ENCODE assay signal across 29 cellular contexts in genomic region chr12:22299294-22299912, GRCh38. TPM values are rescaled to one million over a fixed set of nuclear protein-coding genes. Genes with fewer than 3 reads are reported as not detected.
DNase-seq lines count a peak whose midpoint lies in the region; ATAC-seq and TF ChIP-seq lines count a peak whose summit lies in the region.
"Had no signal": no experiment of that assay in that cellular context is flagged by ENCODE, and none has a peak within 500 bp of the region (broad histone marks: within the 10 kb centered on the region; RNA-seq: fewer than 3 reads in every experiment).

No MANE protein-coding gene starts in this region.

- H3K27me3 Mint-ChIP-seq in neural progenitor cell (ENCODE audit: insufficient read depth, low read depth): peaks cover 2% of the 10 kb centered on the region
- H3K27me3 Mint-ChIP-seq: central memory CD8-positive, alpha-beta T cell; stimulated activated memory B cell treated with anti-CD40 and anti-IgM and Interleukin-4, amounts not matched to agents 10 μg/mL and 1 μg/mL and 100 μg/mL, for 72 hours had no signal

- H4K20me1 ChIP-seq in neural progenitor cell (ENCODE audit: low read depth) (no peaks in the 10 kb centered on the region), hepatocyte (ENCODE audit: insufficient read depth, poor library complexity, severe bottlenecking) (no peaks in the 10 kb centered on the region)
- H4K20me1 ChIP-seq: BLaER1 treated with 17β-estradiol and CSF1 and Interleukin-3, amounts not matched to agents 10 nM and 100 nM had no signal

- H3K9ac ChIP-seq in neural progenitor cell: no peak overlapping the region
- H3K9ac ChIP-seq: BLaER1 treated with 17β-estradiol and CSF1 and Interleukin-3, amounts not matched to agents 10 nM and 100 nM had no signal

- no peaks in the 10 kb centered on the region for H3K4me1 ChIP-seq in neural progenitor cell
- H3K4me1 ChIP-seq in hepatocyte (ENCODE audit: insufficient read depth): no peaks in the 10 kb centered on the region
- H3K4me1 ChIP-seq: BLaER1 treated with 17β-estradiol and CSF1 and Interleukin-3, amounts not matched to agents 10 nM and 100 nM; Caco-2; lower lobe of right lung; psoas muscle; suprapubic skin had no signal

- TF ChIP-seq CTCF in neural progenitor cell (IDR thresholded peaks at IDR 0.05) (no peak), hepatocyte (IDR thresholded peaks at IDR 0.05; ENCODE audit: poor library complexity) (no peak)

- H3K36me3 Mint-ChIP-seq in neural progenitor cell: peaks cover 23% of the 10 kb centered on the region
- H3K36me3 Mint-ChIP-seq: stimulated activated memory B cell treated with anti-CD40 and anti-IgM and Interleukin-4, amounts not matched to agents 10 μg/mL and 1 μg/mL and 100 μg/mL, for 72 hours had no signal

- H3K9me3 ChIP-seq in neural progenitor cell (ENCODE audit: low read depth) (peaks cover 31% of the 10 kb centered on the region), hepatocyte (ENCODE audit: low read depth) (peaks cover 14% of the 10 kb centered on the region)
- H3K9me3 ChIP-seq: psoas muscle, suprapubic skin had no signal

- H2AFZ ChIP-seq in neural progenitor cell (replicated peaks) (no peak overlapping the region), hepatocyte (no peak overlapping the region)

- H3K27me3 ChIP-seq in neural progenitor cell (no peaks in the 10 kb centered on the region), hepatocyte (no peaks in the 10 kb centered on the region)
- H3K27me3 ChIP-seq: BLaER1 treated with 17β-estradiol and CSF1 and Interleukin-3, amounts not matched to agents 10 nM and 100 nM; suprapubic skin had no signal

- H3K4me2 ChIP-seq in neural progenitor cell (no peak overlapping the region), hepatocyte (no peak overlapping the region)
- H3K4me2 ChIP-seq: BLaER1 treated with 17β-estradiol and CSF1 and Interleukin-3, amounts not matched to agents 10 nM and 100 nM had no signal

- H3K79me2 ChIP-seq in neural progenitor cell (ENCODE audit: low read depth): no peaks in the 10 kb centered on the region
- no peaks in the 10 kb centered on the region for H3K79me2 ChIP-seq in hepatocyte

- no peak overlapping the region for H3K27ac Mint-ChIP-seq in neural progenitor cell
- H3K27ac Mint-ChIP-seq: activated naive CD8-positive, alpha-beta T cell treated with anti-CD3 and anti-CD28 coated beads for 36 hours; activated T-helper 2 cell treated with anti-CD3 and anti-CD28 coated beads, Interferon-gamma antibody, Interleukin-2, Interleukin-4, amounts not matched to agents 10 μg/mL and 5 μg/mL and 100 μg/mL, durations not matched to agents 14 hours and 24 hours and 36 hours; stimulated activated memory B cell treated with anti-CD40 and anti-IgM and Interleukin-4, amounts not matched to agents 10 μg/mL and 1 μg/mL and 100 μg/mL, for 72 hours had no signal

- no peak overlapping the region for H3K27ac ChIP-seq in neural progenitor cell
- no peak overlapping the region for H3K27ac ChIP-seq in hepatocyte
- H3K27ac ChIP-seq: BLaER1 treated with 17β-estradiol and CSF1 and Interleukin-3, amounts not matched to agents 10 nM and 100 nM; lower lobe of right lung; psoas muscle; skin epidermis; suprapubic skin; VCaP had no signal

- DNase-seq in NCI-H2171 treated with DMSO at 0.1 percent for 48 hours (lab: John Stamatoyannopoulos, UW) (peak; percentile 3), NCI-H2171 (lab: John Stamatoyannopoulos, UW) (no peak), M059J (ENCODE audit: low read depth) (peak; percentile 27), RPMI7951 (ENCODE audit: low read depth) (peak; percentile 36), neural progenitor cell (ENCODE audit: low spot score) (peak; percentile 33), hepatocyte (ENCODE audit: low spot score) (no peak)
- no peak for DNase-seq in activated CD4-positive, CD25-positive, alpha-beta regulatory T cell (lab: John Stamatoyannopoulos, UW)
- DNase-seq: activated CD4-positive, alpha-beta T cell treated with anti-CD3 and anti-CD28 coated beads, Interleukin-2, amount 50 U/mL, for 48 hours; activated CD8-positive, alpha-beta memory T cell treated with anti-CD3 and anti-CD28 coated beads, Interleukin-2, amount 50 U/mL, for 48 hours; activated naive CD8-positive, alpha-beta T cell treated with anti-CD3 and anti-CD28 coated beads for 36 hours; EL; foreskin melanocyte; GOT3; hypothalamus; islet precursor cell; lower lobe of right lung; NCI-H1048; NCI-H748 treated with DMSO at 0.1 percent for 48 hours; psoas muscle; T-helper 2 cell had no signal

- H3K4me3 Mint-ChIP-seq in neural progenitor cell: no peak overlapping the region
- H3K4me3 Mint-ChIP-seq: activated naive CD8-positive, alpha-beta T cell treated with anti-CD3 and anti-CD28 coated beads for 36 hours; central memory CD8-positive, alpha-beta T cell; stimulated activated memory B cell treated with anti-CD40 and anti-IgM and Interleukin-4, amounts not matched to agents 10 μg/mL and 1 μg/mL and 100 μg/mL, for 72 hours had no signal

- H3K36me3 ChIP-seq in neural progenitor cell (peaks cover 14% of the 10 kb centered on the region), hepatocyte (replicated peaks; ENCODE audit: insufficient read depth, low read depth) (no peaks in the 10 kb centered on the region)
- H3K36me3 ChIP-seq: BLaER1 treated with 17β-estradiol and CSF1 and Interleukin-3, amounts not matched to agents 10 nM and 100 nM; lower lobe of right lung; suprapubic skin had no signal

- no peak for ATAC-seq in GM21381 (IDR thresholded peaks at IDR 0.05; ENCODE audit: unreplicated experiment)
- ATAC-seq: lower lobe of right lung; psoas muscle; stimulated activated memory B cell treated with anti-CD40 and anti-IgM and Interleukin-4, amounts not matched to agents 10 μg/mL and 1 μg/mL and 100 μg/mL, for 72 hours had no signal

- no peaks in the 10 kb centered on the region for H3K9me2 ChIP-seq in hepatocyte (replicated peaks; ENCODE audit: insufficient read depth)

- no peak overlapping the region for H3K4me3 ChIP-seq in neural progenitor cell
- H3K4me3 ChIP-seq in hepatocyte: no peak overlapping the region
- H3K4me3 ChIP-seq: BLaER1 treated with 17β-estradiol and CSF1 and Interleukin-3, amounts not matched to agents 10 nM and 100 nM; lower lobe of right lung; psoas muscle; skin epidermis; suprapubic skin had no signal

- no peaks in the 10 kb centered on the region for H3F3A ChIP-seq in neural progenitor cell (ENCODE audit: low read depth)

- H3K4me1 Mint-ChIP-seq in neural progenitor cell: no peaks in the 10 kb centered on the region
- H3K4me1 Mint-ChIP-seq: activated naive CD8-positive, alpha-beta T cell treated with anti-CD3 and anti-CD28 coated beads for 36 hours; central memory CD8-positive, alpha-beta T cell; stimulated activated memory B cell treated with anti-CD40 and anti-IgM and Interleukin-4, amounts not matched to agents 10 μg/mL and 1 μg/mL and 100 μg/mL, for 72 hours had no signal

- H3K9me3 Mint-ChIP-seq in neural progenitor cell: peaks cover 48% of the 10 kb centered on the region

RNA-seq across cellular contexts. Expression of gene ST8SIA1, which starts 35.1 kb away (rescaled TPM):
- total RNA-seq in M059J (2014; rRNA removed; shearing (Covaris generic)): 0.15 and 2.5 TPM in 2 replicates
- total RNA-seq in RPMI7951 (2014; rRNA removed; shearing (Covaris generic)): 1.7 and 2.6 TPM in 2 replicates
- total RNA-seq in neural progenitor cell (ENCODE audit: low replicate concordance) (1.8 and 1.9 TPM in 2 replicates), hepatocyte (1.5 and 2.0 TPM in 2 replicates)
- 0.77 and 0.88 TPM in 2 replicates for polyA plus RNA-seq in hepatocyte
- total RNA-seq: Caco-2 had no signal

Comparison
In these comparisons a context has a peak if more than half of its experiments do, and no peak if none do; other contexts are left out.
1. DNase-seq: peak in NCI-H2171 treated with DMSO at 0.1 percent for 48 hours (single experiment), M059J (single experiment), RPMI7951 (single experiment) and neural progenitor cell (single experiment); none in NCI-H2171 (single experiment), activated CD4-positive, CD25-positive, alpha-beta regulatory T cell (0 of 4) and hepatocyte (single experiment).